Comparison of ENCODE assay signal across 8 cellular contexts in genomic region chr21:32257952-32258785, GRCh38. TPM values are rescaled to one million over a fixed set of nuclear protein-coding genes. Genes with fewer than 3 reads are reported as not detected.
DNase-seq lines count a peak whose midpoint lies in the region; ATAC-seq and TF ChIP-seq lines count a peak whose summit lies in the region.

No MANE protein-coding gene starts in this region.

- H3K27ac ChIP-seq in PC-9 (no peak overlapping the region), sigmoid colon (peak overlapping the region in 3 of 4 donors; percentile 34 to 73 (median 73))

- H3K27me3 ChIP-seq in Loucy (ENCODE audit: insufficient read depth, low read length, poor library complexity, severe bottlenecking), result no peaks in the 10 kb centered on the region
- peaks cover 7% of the 10 kb centered on the region; the same call in 1 of the 2 replicates for H3K27me3 ChIP-seq in PC-9 (ENCODE audit: insufficient read depth, low read depth)
- no peaks in the 10 kb centered on the region for H3K27me3 ChIP-seq in sigmoid colon

- CTCF ChIA-PET in PC-9 (lab: Charles Lee), result interaction anchor here (0.6 to 0.8 kb wide), 5 partner anchors 32 to 472 kb away, joined by 3 to 7 read pairs (median 3); no protein-coding TSS in a partner anchor

- H4K20me1 ChIP-seq in Loucy (ENCODE audit: insufficient read depth, low read length, poor library complexity, severe bottlenecking), result no peaks in the 10 kb centered on the region
- H4K20me1 ChIP-seq in PC-9 (ENCODE audit: insufficient read depth), result no peaks in the 10 kb centered on the region

- H3K9ac ChIP-seq in Loucy (ENCODE audit: low read depth, low read length, poor library complexity, severe bottlenecking), result no peak overlapping the region

- in situ Hi-C loops in astrocyte of the spinal cord (cut with HindIII; ENCODE audit: low sequenced_read_pairs), result no loop called here

- H3K4me3 ChIP-seq in Loucy (ENCODE audit: low read length, poor library complexity, severe bottlenecking) (no peak overlapping the region), PC-9 (no peak overlapping the region), astrocyte of the spinal cord (ENCODE audit: low read depth, low read length) (no peak overlapping the region), sigmoid colon (no peak overlapping the region)

- peak; percentile 79 for ATAC-seq in GM21447 (IDR thresholded peaks at IDR 0.05; ENCODE audit: unreplicated experiment)

- no peak for TF ChIP-seq EP300 in sigmoid colon (IDR thresholded peaks at IDR 0.05)

- WGBS in sigmoid colon, 2 donors, result 47 to 52% methylated on average over 16 of the region's 16 CpGs

- H3K36me3 ChIP-seq in Loucy (ENCODE audit: insufficient read depth, low read length) (no peaks in the 10 kb centered on the region), PC-9 (ENCODE audit: low read depth) (no peaks in the 10 kb centered on the region), sigmoid colon (no peaks in the 10 kb centered on the region)

- no peaks in the 10 kb centered on the region for H3K79me2 ChIP-seq in Loucy (ENCODE audit: insufficient read depth, low read length)
- no peaks in the 10 kb centered on the region for H3K79me2 ChIP-seq in PC-9 (ENCODE audit: low read depth)

- TF ChIP-seq CTCF in Loucy (conservative IDR thresholded peaks at IDR 0.05; ENCODE audit: low read length) (peak; percentile 72), PC-9 (conservative IDR thresholded peaks at IDR 0.05) (peak; percentile 76), astrocyte of the spinal cord (IDR thresholded peaks at IDR 0.05; ENCODE audit: low read depth, low read length) (peak; percentile 77), sigmoid colon (IDR thresholded peaks at IDR 0.05) (peak; percentile 65 to 86 (median 73))

- TF ChIP-seq POLR2A in sigmoid colon (IDR thresholded peaks at IDR 0.05), result no peak

- no TSS peak for BruUV-seq in PC-9 (replicated peaks; lab: Mats Ljungman, UMichigan)

- no peaks in the 10 kb centered on the region for H3K9me2 ChIP-seq in Loucy (replicated peaks; ENCODE audit: low read depth, low read length)
- H3K9me2 ChIP-seq in PC-9 (ENCODE audit: insufficient read depth), result no peaks in the 10 kb centered on the region

- H3F3A ChIP-seq in Loucy (ENCODE audit: low read depth) (no peaks in the 10 kb centered on the region), PC-9 (ENCODE audit: insufficient read depth, low read depth) (no peaks in the 10 kb centered on the region)

- H2AFZ ChIP-seq in Loucy (ENCODE audit: low read length) (no peak overlapping the region), PC-9 (no peak overlapping the region)

- H3K9me3 ChIP-seq in Loucy (ENCODE audit: insufficient read depth, low read depth, low read length), result no peaks in the 10 kb centered on the region
- H3K9me3 ChIP-seq in PC-9 (ENCODE audit: insufficient read depth, low read depth), result no peaks in the 10 kb centered on the region
- no peaks in the 10 kb centered on the region for H3K9me3 ChIP-seq in sigmoid colon

- intact Hi-C loops in PC-9 (cut with micrococcal nuclease; ENCODE audit: unreplicated experiment) (loop anchor here (1.0 to 10.0 kb wide), 3 partner anchors 392 to 1163 kb away; no protein-coding TSS in a partner anchor), sigmoid colon (cut with DNase I) (loop anchor here (1.0 to 10.0 kb wide), 3 partner anchors 392 to 603 kb away; partner anchors contain the start of gene SOD1)

- DNase-seq in DMS79 treated with DMSO at 0.1 percent for 48 hours (lab: John Stamatoyannopoulos, UW), result peak; percentile 77
- DNase-seq in PC-9, result peak; percentile 42 to 65
- DNase-seq in astrocyte of the spinal cord (ENCODE audit: low read depth, low spot score), result peak; percentile 82
- DNase-seq in hypothalamus (lab: John Stamatoyannopoulos, UW), result peak in 47 of 51 donors; percentile 3 to 83 (median 43)
- DNase-seq in sigmoid colon, result peak; percentile 82
- no peak for DNase-seq in activated gamma-delta T cell treated with Interleukin-2 at 50 U/mL for 16 hours

- H3K4me1 ChIP-seq in Loucy (ENCODE audit: insufficient read depth, low read length, poor library complexity, severe bottlenecking), result no peaks in the 10 kb centered on the region
- H3K4me1 ChIP-seq in PC-9 (replicated peaks; ENCODE audit: insufficient read depth), result no peaks in the 10 kb centered on the region
- peaks cover 0 to 40% (median 33%) of the 10 kb centered on the region in 4 donors for H3K4me1 ChIP-seq in sigmoid colon

- POLR2A ChIA-PET in PC-9 (lab: Charles Lee; ENCODE audit: unreplicated experiment), result no interaction called here

- H3K4me2 ChIP-seq in Loucy (ENCODE audit: low read depth, low read length, poor library complexity, severe bottlenecking) (no peak overlapping the region), PC-9 (no peak overlapping the region)

RNA-seq across cellular contexts. Expression of gene MIS18A, which starts 20.7 kb away (rescaled TPM):
- 17.5 and 18.8 TPM in 2 replicates for total RNA-seq in PC-9 (2021)
- 1 to 10 TPM; 2.4 to 6.4 (median 4.4) TPM for total RNA-seq in sigmoid colon
- polyA plus RNA-seq in sigmoid colon, result 10 to 100 TPM in 2 of 3 donors, 1 to 10 TPM in 1; 9.0 to 12.0 (median 11.5) TPM

RNA-seq across cellular contexts. Expression of gene MRAP, which starts 40.5 kb away (rescaled TPM):
- total RNA-seq in PC-9 (2021), result not detected in 2 replicates
- 1 to 10 TPM in 1 of 4 donors, not detected in 3; 1.1 TPM for total RNA-seq in sigmoid colon
- 1 to 10 TPM in 1 of 3 donors, not detected in 2; 6.5 TPM for polyA plus RNA-seq in sigmoid colon
